Comparison of ENCODE assay signal across 8 cellular contexts in genomic region chr12:54370218-54370730, GRCh38. TPM values are rescaled to one million over a fixed set of nuclear protein-coding genes. Genes with fewer than 3 reads are reported as not detected.
DNase-seq lines count a peak whose midpoint lies in the region; ATAC-seq and TF ChIP-seq lines count a peak whose summit lies in the region.

No MANE protein-coding gene starts in this region.

- H3K27ac ChIP-seq in SK-N-SH (ENCODE audit: low read depth in 2 of 2, low read length in 1 of 2) (no peak overlapping the region), esophagus squamous epithelium (peak overlapping the region; percentile 44 to 84 (median 76)), upper lobe of right lung (no peak overlapping the region)

- H4K20me1 ChIP-seq in SK-N-SH (ENCODE audit: insufficient read depth) = no peaks in the 10 kb centered on the region

- H3K4me3 ChIP-seq in SK-N-SH (ENCODE audit: low read depth in 2 of 2, low read length in 1 of 2) (peak overlapping the region in 1 of 2 experiments; percentile 54; a peak in 2 of 4 replicates), esophagus squamous epithelium (peak overlapping the region; percentile 15 to 54 (median 32)), upper lobe of right lung (peak overlapping the region; percentile 30)

- no peaks in the 10 kb centered on the region for H3K27me3 ChIP-seq in SK-N-SH (ENCODE audit: insufficient read depth)
- H3K27me3 ChIP-seq in esophagus squamous epithelium = no peaks in the 10 kb centered on the region
- no peaks in the 10 kb centered on the region for H3K27me3 ChIP-seq in upper lobe of right lung

- no peak overlapping the region for H3K9ac ChIP-seq in SK-N-SH

- TF ChIP-seq EP300 in SK-N-SH (IDR thresholded peaks at IDR 0.05; ENCODE audit: borderline replicate concordance in 1 of 2, low read depth in 1 of 2, low read length in 1 of 2) = no peak

- peaks cover 5% of the 10 kb centered on the region for H3F3A ChIP-seq in SK-N-SH (replicated peaks; ENCODE audit: insufficient read depth)

- peak; percentile 55 for ATAC-seq in GM19438 (IDR thresholded peaks at IDR 0.05; ENCODE audit: low read depth, unreplicated experiment)
- peak; percentile 88 for ATAC-seq in upper lobe of right lung

- POLR2A ChIA-PET in SK-N-SH (lab: Yijun Ruan, JAX) = interaction anchor here (0.7 to 1.0 kb wide), 2 partner anchors 11 to 37 kb away, joined by 3 to 4 read pairs; no protein-coding TSS in a partner anchor

- WGBS in SK-N-SH (ENCODE audit: low lambda C conversion rate) = 40% methylated on average over 24 of the region's 39 CpGs
- WGBS in esophagus squamous epithelium, 2 donors = 28 to 29% methylated on average over 9 to 14 of the region's 39 CpGs

- DNase-seq in ACHN (peak; percentile 92), SK-N-SH (peak; percentile 84), esophagus squamous epithelium (lab: John Stamatoyannopoulos, UW) (no peak), midbrain (lab: John Stamatoyannopoulos, UW) (peak; percentile 82), upper lobe of right lung (peak; percentile 88), T-helper 9 cell (no peak), NK-92 (lab: John Stamatoyannopoulos, UW; ENCODE audit: unreplicated experiment) (no peak)

- CTCF ChIA-PET in SK-N-SH (lab: Yijun Ruan, JAX) = interaction anchor here (0.6 to 3.3 kb wide), 31 partner anchors 9 to 416 kb away, joined by 3 to 69 read pairs (median 6); partner anchors contain the start of genes COPZ1, HOXC12, HOXC8 and HOXC9

- H3K4me2 ChIP-seq in SK-N-SH = peak overlapping the region; percentile 75; the same call in 1 of the 2 replicates

- no peak overlapping the region for H2AFZ ChIP-seq in SK-N-SH (ENCODE audit: low read depth)

- intact Hi-C loops in esophagus squamous epithelium (cut with DNase I) (no loop called here), upper lobe of right lung (cut with DNase I) (no loop called here)

- H3K4me1 ChIP-seq in SK-N-SH (ENCODE audit: control insufficient read depth in 1 of 2, insufficient read depth in 2 of 2, low read depth in 1 of 2, low read length in 1 of 2) (peaks cover 11 to 37% of the 10 kb centered on the region in 2 experiments; a peak in 2 of 4 replicates), esophagus squamous epithelium (peaks cover 39 to 73% (median 44%) of the 10 kb centered on the region in 3 donors), upper lobe of right lung (peaks cover 35% of the 10 kb centered on the region)

- peak; percentile 81 for TF ChIP-seq CTCF in SK-N-SH (IDR thresholded peaks at IDR 0.05)
- TF ChIP-seq CTCF in esophagus squamous epithelium (IDR thresholded peaks at IDR 0.05) = peak; percentile 27 to 93 (median 90)
- TF ChIP-seq CTCF in upper lobe of right lung (IDR thresholded peaks at IDR 0.05) = peak; percentile 88

- no peaks in the 10 kb centered on the region for H3K79me2 ChIP-seq in SK-N-SH (ENCODE audit: insufficient read depth)

- H3K9me2 ChIP-seq in SK-N-SH = no peaks in the 10 kb centered on the region

- peak; percentile 53 for TF ChIP-seq RAD21 in SK-N-SH (IDR thresholded peaks at IDR 0.05; ENCODE audit: low read length)

- in situ Hi-C loops in ACHN (cut with HindIII; ENCODE audit: low pct_ligation_motif_present, low pct_unique_long_range_greater_than_20kb, low sequenced_read_pairs) = no loop called here

- TF ChIP-seq POLR2A in esophagus squamous epithelium (IDR thresholded peaks at IDR 0.05) = no peak

- H3K9me3 ChIP-seq in SK-N-SH (no peaks in the 10 kb centered on the region), esophagus squamous epithelium (no peaks in the 10 kb centered on the region), upper lobe of right lung (no peaks in the 10 kb centered on the region)

- H3K36me3 ChIP-seq in SK-N-SH (replicated peaks in 1 of 2; ENCODE audit: control insufficient read depth in 1 of 2, insufficient read depth in 2 of 2, low read length in 1 of 2) = no peaks in the 10 kb centered on the region
- H3K36me3 ChIP-seq in esophagus squamous epithelium = peaks cover 0 to 62% (median 4%) of the 10 kb centered on the region in 3 donors
- peaks cover 4% of the 10 kb centered on the region for H3K36me3 ChIP-seq in upper lobe of right lung

TF ChIP-seq in SK-N-SH, 30 proteins besides CTCF, POLR2A, EP300 and RAD21 (continues in another document):
- TF ChIP-seq, protein P1, sequence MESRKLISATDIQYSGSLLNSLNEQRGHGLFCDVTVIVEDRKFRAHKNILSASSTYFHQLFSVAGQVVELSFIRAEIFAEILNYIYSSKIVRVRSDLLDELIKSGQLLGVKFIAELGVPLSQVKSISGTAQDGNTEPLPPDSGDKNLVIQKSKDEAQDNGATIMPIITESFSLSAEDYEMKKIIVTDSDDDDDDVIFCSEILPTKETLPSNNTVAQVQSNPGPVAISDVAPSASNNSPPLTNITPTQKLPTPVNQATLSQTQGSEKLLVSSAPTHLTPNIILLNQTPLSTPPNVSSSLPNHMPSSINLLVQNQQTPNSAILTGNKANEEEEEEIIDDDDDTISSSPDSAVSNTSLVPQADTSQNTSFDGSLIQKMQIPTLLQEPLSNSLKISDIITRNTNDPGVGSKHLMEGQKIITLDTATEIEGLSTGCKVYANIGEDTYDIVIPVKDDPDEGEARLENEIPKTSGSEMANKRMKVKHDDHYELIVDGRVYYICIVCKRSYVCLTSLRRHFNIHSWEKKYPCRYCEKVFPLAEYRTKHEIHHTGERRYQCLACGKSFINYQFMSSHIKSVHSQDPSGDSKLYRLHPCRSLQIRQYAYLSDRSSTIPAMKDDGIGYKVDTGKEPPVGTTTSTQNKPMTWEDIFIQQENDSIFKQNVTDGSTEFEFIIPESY (IDR thresholded peaks at IDR 0.05; ENCODE audit: borderline replicate concordance, low read depth) = no peak
- TF ChIP-seq, protein P2, sequence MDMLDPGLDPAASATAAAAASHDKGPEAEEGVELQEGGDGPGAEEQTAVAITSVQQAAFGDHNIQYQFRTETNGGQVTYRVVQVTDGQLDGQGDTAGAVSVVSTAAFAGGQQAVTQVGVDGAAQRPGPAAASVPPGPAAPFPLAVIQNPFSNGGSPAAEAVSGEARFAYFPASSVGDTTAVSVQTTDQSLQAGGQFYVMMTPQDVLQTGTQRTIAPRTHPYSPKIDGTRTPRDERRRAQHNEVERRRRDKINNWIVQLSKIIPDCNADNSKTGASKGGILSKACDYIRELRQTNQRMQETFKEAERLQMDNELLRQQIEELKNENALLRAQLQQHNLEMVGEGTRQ (IDR thresholded peaks at IDR 0.05; ENCODE audit: borderline replicate concordance, low read depth, low read length) = no peak
- TF ChIP-seq, protein P3, sequence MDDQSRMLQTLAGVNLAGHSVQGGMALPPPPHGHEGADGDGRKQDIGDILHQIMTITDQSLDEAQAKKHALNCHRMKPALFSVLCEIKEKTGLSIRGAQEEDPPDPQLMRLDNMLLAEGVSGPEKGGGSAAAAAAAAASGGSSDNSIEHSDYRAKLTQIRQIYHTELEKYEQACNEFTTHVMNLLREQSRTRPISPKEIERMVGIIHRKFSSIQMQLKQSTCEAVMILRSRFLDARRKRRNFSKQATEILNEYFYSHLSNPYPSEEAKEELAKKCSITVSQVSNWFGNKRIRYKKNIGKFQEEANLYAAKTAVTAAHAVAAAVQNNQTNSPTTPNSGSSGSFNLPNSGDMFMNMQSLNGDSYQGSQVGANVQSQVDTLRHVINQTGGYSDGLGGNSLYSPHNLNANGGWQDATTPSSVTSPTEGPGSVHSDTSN (IDR thresholded peaks at IDR 0.05) = no peak
- TF ChIP-seq SMC3 (IDR thresholded peaks at IDR 0.05; ENCODE audit: low read depth, low read length) = peak; percentile 81
- no peak for TF ChIP-seq JUND (IDR thresholded peaks at IDR 0.05)
- no peak for TF ChIP-seq TEAD4 (IDR thresholded peaks at IDR 0.05; ENCODE audit: borderline replicate concordance, insufficient read depth)
- no peak for TF ChIP-seq RFX5 (IDR thresholded peaks at IDR 0.05; ENCODE audit: low read length)
- TF ChIP-seq, protein P4, sequence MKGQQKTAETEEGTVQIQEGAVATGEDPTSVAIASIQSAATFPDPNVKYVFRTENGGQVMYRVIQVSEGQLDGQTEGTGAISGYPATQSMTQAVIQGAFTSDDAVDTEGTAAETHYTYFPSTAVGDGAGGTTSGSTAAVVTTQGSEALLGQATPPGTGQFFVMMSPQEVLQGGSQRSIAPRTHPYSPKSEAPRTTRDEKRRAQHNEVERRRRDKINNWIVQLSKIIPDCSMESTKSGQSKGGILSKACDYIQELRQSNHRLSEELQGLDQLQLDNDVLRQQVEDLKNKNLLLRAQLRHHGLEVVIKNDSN (IDR thresholded peaks at IDR 0.05; ENCODE audit: borderline replicate concordance, low read depth) = no peak
- no peak for TF ChIP-seq FOXM1 (IDR thresholded peaks at IDR 0.05; ENCODE audit: low read depth)
- no peak for TF ChIP-seq TAF1 (IDR thresholded peaks at IDR 0.05; ENCODE audit: borderline replicate concordance, low read depth, low read length)
- TF ChIP-seq MXI1 (IDR thresholded peaks at IDR 0.05; ENCODE audit: low read depth, low read length) = 0 out of 2 replicates have a peak, but pooled peaks have one; percentile 33
- no peak for TF ChIP-seq RXRA (IDR thresholded peaks at IDR 0.05; ENCODE audit: borderline replicate concordance, low read depth)
- peak; percentile 51; the same call in 1 of the 2 replicates for TF ChIP-seq SIN3A (IDR thresholded peaks at IDR 0.05; ENCODE audit: borderline replicate concordance, low read depth, low read length)
- no peak for TF ChIP-seq GABPA (IDR thresholded peaks at IDR 0.05; ENCODE audit: low read depth)
- TF ChIP-seq GATA2 (CRISPR knock-in tag; IDR thresholded peaks at IDR 0.05) = no peak
- TF ChIP-seq FOXJ3 (CRISPR knock-in tag; IDR thresholded peaks at IDR 0.05) = no peak

RNA-seq across cellular contexts. Expression of gene GPR84, which starts 6.0 kb away (rescaled TPM):
- 0.03 TPM in 1 of 2 replicates, not detected in the other for polyA plus RNA-seq in SK-N-SH (2012; rRNA removed)
- polyA plus RNA-seq in SK-N-SH (2012; cell fraction: cytosol; rRNA removed) = not detected in 2 replicates
- polyA plus RNA-seq in SK-N-SH (2012; cell fraction: nucleus; rRNA removed) = 0.18 and 0.23 TPM in 2 replicates
- total RNA-seq in esophagus squamous epithelium (under 1 TPM in 1 of 4 donors, not detected in 3; 0.38 TPM), upper lobe of right lung (0.96 TPM)

RNA-seq across cellular contexts. Expression of gene ZNF385A, which starts 14.3 kb away (rescaled TPM):
- polyA plus RNA-seq in SK-N-SH (2012; rRNA removed) = 1.5 and 2.6 TPM in 2 replicates
- polyA plus RNA-seq in SK-N-SH (2012; cell fraction: cytosol; rRNA removed) = 1.4 and 3.0 TPM in 2 replicates
- 2.3 and 3.7 TPM in 2 replicates for polyA plus RNA-seq in SK-N-SH (2012; cell fraction: nucleus; rRNA removed)
- total RNA-seq in esophagus squamous epithelium = 100 to 1,000 TPM in 1 of 4 donors, 10 to 100 TPM in 3; 25.2 to 106 (median 37.8) TPM
- total RNA-seq in upper lobe of right lung = 26.6 TPM

RNA-seq across cellular contexts. Expression of gene COPZ1, which starts 45.3 kb away (rescaled TPM):
- polyA plus RNA-seq in SK-N-SH (2012; rRNA removed) = 111 and 156 TPM in 2 replicates
- 143 and 154 TPM in 2 replicates for polyA plus RNA-seq in SK-N-SH (2012; cell fraction: cytosol; rRNA removed)
- polyA plus RNA-seq in SK-N-SH (2012; cell fraction: nucleus; rRNA removed) = 31.4 and 71.4 TPM in 2 replicates
- total RNA-seq in esophagus squamous epithelium (100 to 1,000 TPM in 2 of 4 donors, 10 to 100 TPM in 2; 68.1 to 153 (median 97.9) TPM), upper lobe of right lung (125 TPM)

RNA-seq across cellular contexts. Expression of gene ITGA5, which starts 48.8 kb away (rescaled TPM):
- polyA plus RNA-seq in SK-N-SH (2012; rRNA removed) = 35.0 and 52.5 TPM in 2 replicates
- polyA plus RNA-seq in SK-N-SH (2012; cell fraction: cytosol; rRNA removed) = 19.5 and 32.7 TPM in 2 replicates
- polyA plus RNA-seq in SK-N-SH (2012; cell fraction: nucleus; rRNA removed) = 66.0 and 73.4 TPM in 2 replicates
- 100 to 1,000 TPM in 1 of 4 donors, 10 to 100 TPM in 2, 1 to 10 TPM in 1; 7.5 to 112 (median 37.3) TPM for total RNA-seq in esophagus squamous epithelium
- total RNA-seq in upper lobe of right lung = 102 TPM

Comparison
In these comparisons a context has a peak if more than half of its experiments do, and no peak if none do; other contexts are left out.
1. DNase-seq: peak in ACHN (single experiment), SK-N-SH (single experiment), midbrain (single experiment) and upper lobe of right lung (single experiment); none in esophagus squamous epithelium (single experiment), T-helper 9 cell (single experiment) and NK-92 (single experiment).
2. H3K27ac ChIP-seq: peak in esophagus squamous epithelium (4 of 4); none in SK-N-SH (0 of 2) and upper lobe of right lung (single experiment).
3. Peak in every context shown above with its lines, with median percentiles within 50 percentile points of each other: CTCF ChIP-seq.